ENCODE assay signal across 17 cellular contexts in genomic region chr10:130026670-130027456, GRCh38.
A peak's percentile ranks its signal among the peaks of the same experiment; 100 is the strongest.
DNase-seq lines count a peak whose midpoint lies in the region; ATAC-seq and TF ChIP-seq lines count a peak whose summit lies in the region.
"Had no signal": no experiment of that assay in that cellular context is flagged by ENCODE, and none has a peak within 500 bp of the region (broad histone marks: within the 10 kb centered on the region; RNA-seq: fewer than 3 reads in every experiment).

No MANE protein-coding gene starts in this region.

- H3K27me3 ChIP-seq in left lung (peaks cover 0 to 10% of the 10 kb centered on the region in 2 donors), aorta (ENCODE audit: control insufficient read depth in 1 of 2, insufficient read depth in 2 of 2, low read length in 1 of 2) (no peaks in the 10 kb centered on the region)

- H3K9me3 ChIP-seq in left lung (no peaks in the 10 kb centered on the region), aorta (ENCODE audit: control insufficient read depth, low read length) (no peaks in the 10 kb centered on the region)
- H3K9me3 ChIP-seq: A549, Caco-2 had no signal

- H3K27ac ChIP-seq in left lung: no peak overlapping the region
- H3K27ac ChIP-seq in aorta (ENCODE audit: low read depth in 1 of 2, low read length in 2 of 2): no peak overlapping the region
- H3K27ac ChIP-seq: 22Rv1, A549, C4-2B, GM23248 had no signal

- 88 to 89% methylated on average over 30 of the region's 30 CpGs for WGBS in aorta, 2 donors

- H3K36me3 ChIP-seq in left lung: no peaks in the 10 kb centered on the region
- no peaks in the 10 kb centered on the region for H3K36me3 ChIP-seq in aorta (ENCODE audit: control insufficient read depth in 1 of 2, insufficient read depth in 2 of 2, low read length in 1 of 2)

- TF ChIP-seq CTCF in left lung (IDR thresholded peaks at IDR 0.05): no peak

- H3K4me1 ChIP-seq in left lung: no peaks in the 10 kb centered on the region
- no peaks in the 10 kb centered on the region for H3K4me1 ChIP-seq in aorta (ENCODE audit: control insufficient read depth in 1 of 2, insufficient read depth in 2 of 2, low read length in 2 of 2)
- H3K4me1 ChIP-seq: A549, Caco-2 had no signal

- ATAC-seq in left lung: no peak
- ATAC-seq in aorta (ENCODE audit: low FRiP score): no peak
- no peak for ATAC-seq in sciatic nerve
- ATAC-seq: A549, HCT116 had no signal

- intact Hi-C loops in left lung (cut with DNase I) (no loop called here), posterior vena cava (cut with DNase I) (no loop called here), aorta (cut with DNase I) (no loop called here), sciatic nerve (cut with DNase I) (no loop called here)

- H3K4me3 ChIP-seq in left lung (no peak overlapping the region), aorta (ENCODE audit: low read length in 2 of 2) (no peak overlapping the region)
- H3K4me3 ChIP-seq: A549, GM23248 had no signal

- peak; percentile 56 for DNase-seq in activated effector memory CD4-positive, alpha-beta T cell treated with anti-CD3 and anti-CD28 coated beads, Interleukin-2, amount 50 U/mL, for 16 hours
- no peak for DNase-seq in activated effector memory CD4-positive, alpha-beta T cell treated with Interleukin-2 at 50 U/mL for 16 hours
- DNase-seq in left lung (peak; percentile 22 to 76), posterior vena cava (ENCODE audit: low spot score) (peak; percentile 69), aorta (peak; percentile 12 to 70), globus pallidus (ENCODE audit: low spot score) (no peak), NOMO-1 treated with DMSO at 0.1 percent for 48 hours (lab: John Stamatoyannopoulos, UW; ENCODE audit: unreplicated experiment) (no peak), sciatic nerve (ENCODE audit: low spot score) (no peak)
- DNase-seq: AML-193; CD4-positive, alpha-beta T cell; GM23248; HFFc6 had no signal

Comparison
In these comparisons a context has a peak if more than half of its experiments do, and no peak if none do; other contexts are left out.
1. DNase-seq: peak in activated effector memory CD4-positive, alpha-beta T cell treated with anti-CD3 and anti-CD28 coated beads, Interleukin-2, amount 50 U/mL, for 16 hours (single experiment), left lung (2 of 2), posterior vena cava (single experiment) and aorta (2 of 2); none in activated effector memory CD4-positive, alpha-beta T cell treated with Interleukin-2 at 50 U/mL for 16 hours (single experiment), globus pallidus (single experiment), NOMO-1 treated with DMSO at 0.1 percent for 48 hours (single experiment) and sciatic nerve (single experiment).